ENCODE assay signal across 1 cellular context in the genomic region with DNA sequence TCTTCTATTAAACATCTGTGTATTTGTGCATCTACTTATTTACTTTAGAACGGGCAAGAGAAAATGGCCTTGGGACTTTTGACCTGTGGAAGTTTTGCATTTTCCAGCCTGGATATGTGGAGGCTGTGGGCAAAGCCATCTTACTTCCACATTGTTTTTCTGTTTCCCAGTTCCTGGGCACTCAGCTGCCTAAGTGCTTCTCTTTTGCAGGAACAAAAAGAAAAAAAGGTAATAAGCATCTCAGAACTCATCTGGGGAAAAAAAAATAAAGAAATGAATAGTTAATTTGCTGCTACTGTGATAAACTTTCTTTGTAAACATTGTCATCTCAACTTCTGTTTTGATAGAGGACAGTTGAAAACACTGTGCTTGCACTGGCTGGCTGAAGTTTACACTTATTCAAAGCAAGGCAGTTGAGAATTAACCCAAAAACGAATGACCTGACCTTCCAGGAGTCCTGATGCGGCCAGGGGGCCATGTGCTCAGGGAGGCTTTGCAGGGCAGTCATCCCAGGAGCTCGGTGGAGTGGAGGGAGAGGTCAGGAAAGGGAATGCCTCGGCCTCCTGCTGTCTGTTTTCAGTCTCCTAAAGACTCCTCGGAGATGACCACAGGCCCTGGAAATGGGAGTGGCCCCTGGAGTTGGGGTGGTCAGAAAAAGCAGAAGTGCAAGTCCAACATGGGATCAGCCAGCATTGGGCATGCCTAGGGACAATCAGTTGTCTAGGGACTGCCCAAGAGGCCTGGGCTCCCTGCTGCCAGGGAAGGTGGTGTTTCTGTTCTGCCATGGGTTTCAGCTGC.
TF ChIP-seq lines count a peak whose summit lies in the region.

No MANE protein-coding gene starts in this region.

TF ChIP-seq in HepG2, 621 proteins besides CTCF, POLR2A, EP300 and RAD21 (continued from another document and continues in another):
- TF ChIP-seq, protein P1, sequence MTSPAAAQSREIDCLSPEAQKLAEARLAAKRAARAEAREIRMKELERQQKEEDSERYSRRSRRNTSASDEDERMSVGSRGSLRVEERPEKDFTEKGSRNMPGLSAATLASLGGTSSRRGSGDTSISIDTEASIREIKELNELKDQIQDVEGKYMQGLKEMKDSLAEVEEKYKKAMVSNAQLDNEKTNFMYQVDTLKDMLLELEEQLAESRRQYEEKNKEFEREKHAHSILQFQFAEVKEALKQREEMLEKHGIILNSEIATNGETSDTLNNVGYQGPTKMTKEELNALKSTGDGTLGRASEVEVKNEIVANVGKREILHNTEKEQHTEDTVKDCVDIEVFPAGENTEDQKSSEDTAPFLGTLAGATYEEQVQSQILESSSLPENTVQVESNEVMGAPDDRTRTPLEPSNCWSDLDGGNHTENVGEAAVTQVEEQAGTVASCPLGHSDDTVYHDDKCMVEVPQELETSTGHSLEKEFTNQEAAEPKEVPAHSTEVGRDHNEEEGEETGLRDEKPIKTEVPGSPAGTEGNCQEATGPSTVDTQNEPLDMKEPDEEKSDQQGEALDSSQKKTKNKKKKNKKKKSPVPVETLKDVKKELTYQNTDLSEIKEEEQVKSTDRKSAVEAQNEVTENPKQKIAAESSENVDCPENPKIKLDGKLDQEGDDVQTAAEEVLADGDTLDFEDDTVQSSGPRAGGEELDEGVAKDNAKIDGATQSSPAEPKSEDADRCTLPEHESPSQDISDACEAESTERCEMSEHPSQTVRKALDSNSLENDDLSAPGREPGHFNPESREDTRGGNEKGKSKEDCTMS (CRISPR knock-in tag; conservative IDR thresholded peaks at IDR 0.05): no peak
- no peak for TF ChIP-seq RORA (CRISPR knock-in tag; IDR thresholded peaks at IDR 0.05)
- TF ChIP-seq, protein P2, sequence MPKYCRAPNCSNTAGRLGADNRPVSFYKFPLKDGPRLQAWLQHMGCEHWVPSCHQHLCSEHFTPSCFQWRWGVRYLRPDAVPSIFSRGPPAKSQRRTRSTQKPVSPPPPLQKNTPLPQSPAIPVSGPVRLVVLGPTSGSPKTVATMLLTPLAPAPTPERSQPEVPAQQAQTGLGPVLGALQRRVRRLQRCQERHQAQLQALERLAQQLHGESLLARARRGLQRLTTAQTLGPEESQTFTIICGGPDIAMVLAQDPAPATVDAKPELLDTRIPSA (CRISPR knock-in tag; IDR thresholded peaks at IDR 0.05; ENCODE audit: borderline replicate concordance): no peak
- TF ChIP-seq PHF8 (CRISPR knock-in tag; IDR thresholded peaks at IDR 0.05): no peak
- no peak for TF ChIP-seq TOPORS (CRISPR knock-in tag; IDR thresholded peaks at IDR 0.05)
- no peak for TF ChIP-seq ZNF10 (CRISPR knock-in tag; IDR thresholded peaks at IDR 0.05; ENCODE audit: borderline replicate concordance, low read depth)
- TF ChIP-seq NONO (IDR thresholded peaks at IDR 0.05): no peak
- 0 out of 2 replicates have a peak, but pooled peaks have one; percentile 15 for TF ChIP-seq NONO (CRISPR knock-in tag; conservative IDR thresholded peaks at IDR 0.05)
- 0 out of 2 replicates have a peak, but pooled peaks have one; percentile 40 for TF ChIP-seq ERF (CRISPR knock-in tag; IDR thresholded peaks at IDR 0.05)
- 0 out of 2 replicates have a peak, but pooled peaks have one; percentile 28 for TF ChIP-seq KAT7 (CRISPR knock-in tag; IDR thresholded peaks at IDR 0.05; ENCODE audit: borderline replicate concordance)
- TF ChIP-seq, protein P3, sequence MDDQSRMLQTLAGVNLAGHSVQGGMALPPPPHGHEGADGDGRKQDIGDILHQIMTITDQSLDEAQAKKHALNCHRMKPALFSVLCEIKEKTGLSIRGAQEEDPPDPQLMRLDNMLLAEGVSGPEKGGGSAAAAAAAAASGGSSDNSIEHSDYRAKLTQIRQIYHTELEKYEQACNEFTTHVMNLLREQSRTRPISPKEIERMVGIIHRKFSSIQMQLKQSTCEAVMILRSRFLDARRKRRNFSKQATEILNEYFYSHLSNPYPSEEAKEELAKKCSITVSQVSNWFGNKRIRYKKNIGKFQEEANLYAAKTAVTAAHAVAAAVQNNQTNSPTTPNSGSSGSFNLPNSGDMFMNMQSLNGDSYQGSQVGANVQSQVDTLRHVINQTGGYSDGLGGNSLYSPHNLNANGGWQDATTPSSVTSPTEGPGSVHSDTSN (CRISPR knock-in tag; IDR thresholded peaks at IDR 0.05; ENCODE audit: borderline replicate concordance): no peak
- no peak for TF ChIP-seq RERE (CRISPR knock-in tag; IDR thresholded peaks at IDR 0.05; ENCODE audit: low read depth)
- TF ChIP-seq, protein P4, sequence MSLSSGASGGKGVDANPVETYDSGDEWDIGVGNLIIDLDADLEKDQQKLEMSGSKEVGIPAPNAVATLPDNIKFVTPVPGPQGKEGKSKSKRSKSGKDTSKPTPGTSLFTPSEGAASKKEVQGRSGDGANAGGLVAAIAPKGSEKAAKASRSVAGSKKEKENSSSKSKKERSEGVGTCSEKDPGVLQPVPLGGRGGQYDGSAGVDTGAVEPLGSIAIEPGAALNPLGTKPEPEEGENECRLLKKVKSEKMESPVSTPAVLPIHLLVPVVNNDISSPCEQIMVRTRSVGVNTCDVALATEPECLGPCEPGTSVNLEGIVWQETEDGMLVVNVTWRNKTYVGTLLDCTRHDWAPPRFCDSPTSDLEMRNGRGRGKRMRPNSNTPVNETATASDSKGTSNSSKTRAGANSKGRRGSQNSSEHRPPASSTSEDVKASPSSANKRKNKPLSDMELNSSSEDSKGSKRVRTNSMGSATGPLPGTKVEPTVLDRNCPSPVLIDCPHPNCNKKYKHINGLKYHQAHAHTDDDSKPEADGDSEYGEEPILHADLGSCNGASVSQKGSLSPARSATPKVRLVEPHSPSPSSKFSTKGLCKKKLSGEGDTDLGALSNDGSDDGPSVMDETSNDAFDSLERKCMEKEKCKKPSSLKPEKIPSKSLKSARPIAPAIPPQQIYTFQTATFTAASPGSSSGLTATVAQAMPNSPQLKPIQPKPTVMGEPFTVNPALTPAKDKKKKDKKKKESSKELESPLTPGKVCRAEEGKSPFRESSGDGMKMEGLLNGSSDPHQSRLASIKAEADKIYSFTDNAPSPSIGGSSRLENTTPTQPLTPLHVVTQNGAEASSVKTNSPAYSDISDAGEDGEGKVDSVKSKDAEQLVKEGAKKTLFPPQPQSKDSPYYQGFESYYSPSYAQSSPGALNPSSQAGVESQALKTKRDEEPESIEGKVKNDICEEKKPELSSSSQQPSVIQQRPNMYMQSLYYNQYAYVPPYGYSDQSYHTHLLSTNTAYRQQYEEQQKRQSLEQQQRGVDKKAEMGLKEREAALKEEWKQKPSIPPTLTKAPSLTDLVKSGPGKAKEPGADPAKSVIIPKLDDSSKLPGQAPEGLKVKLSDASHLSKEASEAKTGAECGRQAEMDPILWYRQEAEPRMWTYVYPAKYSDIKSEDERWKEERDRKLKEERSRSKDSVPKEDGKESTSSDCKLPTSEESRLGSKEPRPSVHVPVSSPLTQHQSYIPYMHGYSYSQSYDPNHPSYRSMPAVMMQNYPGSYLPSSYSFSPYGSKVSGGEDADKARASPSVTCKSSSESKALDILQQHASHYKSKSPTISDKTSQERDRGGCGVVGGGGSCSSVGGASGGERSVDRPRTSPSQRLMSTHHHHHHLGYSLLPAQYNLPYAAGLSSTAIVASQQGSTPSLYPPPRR (CRISPR knock-in tag; IDR thresholded peaks at IDR 0.05; ENCODE audit: borderline replicate concordance): no peak
- no peak for TF ChIP-seq POLR2AphosphoS2 (IDR thresholded peaks at IDR 0.05; ENCODE audit: low read depth, low read length)
- TF ChIP-seq XRCC5 (optimal IDR thresholded peaks at IDR 0.05; ENCODE audit: low read length): no peak
- no peak for TF ChIP-seq PAX8 (CRISPR knock-in tag; IDR thresholded peaks at IDR 0.05; ENCODE audit: borderline replicate concordance)
- no peak for TF ChIP-seq ZNF17 (CRISPR knock-in tag; IDR thresholded peaks at IDR 0.05)
- no peak for TF ChIP-seq HNRNPL (IDR thresholded peaks at IDR 0.05; ENCODE audit: low read depth, low read length)
- no peak for TF ChIP-seq SALL2 (CRISPR knock-in tag; IDR thresholded peaks at IDR 0.05)
- no peak for TF ChIP-seq ZBTB42 (CRISPR knock-in tag; IDR thresholded peaks at IDR 0.05)
- no peak for TF ChIP-seq SIN3B (IDR thresholded peaks at IDR 0.05; ENCODE audit: low read length)
- no peak for TF ChIP-seq SMAD1 (CRISPR knock-in tag; IDR thresholded peaks at IDR 0.05; ENCODE audit: borderline replicate concordance, low read depth)
- TF ChIP-seq MIER3 (CRISPR knock-in tag; IDR thresholded peaks at IDR 0.05; ENCODE audit: borderline replicate concordance): no peak
- TF ChIP-seq CENPT (CRISPR knock-in tag; IDR thresholded peaks at IDR 0.05; ENCODE audit: low read depth): no peak
- TF ChIP-seq ZNF33B (CRISPR knock-in tag; IDR thresholded peaks at IDR 0.05): no peak
- TF ChIP-seq THAP9 (CRISPR knock-in tag; IDR thresholded peaks at IDR 0.05; ENCODE audit: borderline replicate concordance): peak; percentile 48; the same call in 1 of the 2 replicates
- TF ChIP-seq ZBTB21 (CRISPR knock-in tag; IDR thresholded peaks at IDR 0.05): no peak
- no peak for TF ChIP-seq ZNF530 (CRISPR knock-in tag; IDR thresholded peaks at IDR 0.05; ENCODE audit: low read depth)
- no peak for TF ChIP-seq ZNF232 (CRISPR knock-in tag; IDR thresholded peaks at IDR 0.05; ENCODE audit: borderline replicate concordance)
- no peak for TF ChIP-seq ZNF256 (CRISPR knock-in tag; conservative IDR thresholded peaks at IDR 0.05)
- no peak for TF ChIP-seq ZBTB46 (CRISPR knock-in tag; IDR thresholded peaks at IDR 0.05; ENCODE audit: borderline replicate concordance)
